8 cellular contexts compared by ENCODE assay signal in the genomic region with DNA sequence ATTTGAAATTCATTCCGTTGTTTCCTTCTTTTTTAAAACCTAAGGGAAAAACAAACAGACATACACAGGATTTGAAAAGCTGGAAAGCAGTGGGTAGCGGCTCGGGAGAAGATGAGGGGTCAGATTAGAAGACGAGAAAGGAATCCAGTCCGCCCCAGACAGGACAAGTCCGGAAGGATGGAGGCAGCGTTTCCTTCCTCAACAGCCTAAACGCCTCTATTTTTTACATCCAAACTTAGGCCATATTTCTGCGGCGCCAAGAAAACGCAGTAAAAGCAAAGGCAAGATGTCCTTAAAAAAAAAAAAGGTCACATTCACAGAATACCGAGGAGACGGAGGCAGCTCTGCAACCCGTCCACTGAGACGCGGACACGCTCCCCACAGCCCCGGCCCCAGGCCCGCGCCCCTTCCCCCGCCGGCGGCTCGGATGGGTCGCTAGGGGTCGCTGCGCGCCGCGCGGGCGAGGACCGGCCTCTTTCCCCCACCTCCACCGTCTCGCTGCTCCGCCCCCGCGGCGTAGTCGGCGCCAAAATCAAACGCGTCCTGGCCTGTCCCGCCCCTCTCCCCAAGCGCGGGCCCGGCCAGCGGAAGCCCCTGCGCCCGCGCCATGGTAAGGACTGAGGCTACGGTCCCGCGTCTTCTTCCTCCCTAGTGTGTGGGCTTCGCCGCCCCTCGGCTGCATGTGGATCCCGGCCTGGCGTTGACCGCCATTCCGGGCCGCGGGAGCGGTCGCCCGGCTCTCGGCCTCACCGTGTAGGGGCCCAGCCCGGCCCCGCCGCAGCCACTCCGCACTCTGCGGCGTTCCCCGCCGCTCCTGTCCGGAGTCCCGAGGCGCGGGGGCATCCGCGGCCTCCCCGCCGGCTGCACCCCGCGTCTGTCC. TPM values are rescaled to one million over a fixed set of nuclear protein-coding genes. Genes with fewer than 3 reads are reported as not detected.
A peak's percentile ranks its signal among the peaks of the same experiment; 100 is the strongest.
DNase-seq lines count a peak whose midpoint lies in the region; ATAC-seq, FAIRE-seq and TF ChIP-seq lines count a peak whose summit lies in the region.

A gene with protein sequence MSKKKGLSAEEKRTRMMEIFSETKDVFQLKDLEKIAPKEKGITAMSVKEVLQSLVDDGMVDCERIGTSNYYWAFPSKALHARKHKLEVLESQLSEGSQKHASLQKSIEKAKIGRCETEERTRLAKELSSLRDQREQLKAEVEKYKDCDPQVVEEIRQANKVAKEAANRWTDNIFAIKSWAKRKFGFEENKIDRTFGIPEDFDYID (plus strand): TSS at position 558 of the 880 bp plus-strand sequence. CDS start 50 bp downstream, at position 608.

- no peaks in the 10 kb centered on the region for H3K36me3 Mint-ChIP-seq in immature natural killer cell

- no peak for FAIRE-seq in bronchial epithelial cell (lab: Jason Lieb, UNC)

- peaks cover 5 to 6% (median 6%) of the 10 kb centered on the region in 3 donors for H3K27me3 Mint-ChIP-seq in immature natural killer cell (ENCODE audit: low read depth in 3 of 3)

- H3K9me3 ChIP-seq in spleen, result no peaks in the 10 kb centered on the region

- ATAC-seq in GM18907 (IDR thresholded peaks at IDR 0.05; ENCODE audit: unreplicated experiment) (peak; percentile 84), HG03139 (IDR thresholded peaks at IDR 0.05; ENCODE audit: unreplicated experiment) (peak; percentile 61)

- H3K9me3 Mint-ChIP-seq in immature natural killer cell, result no peaks in the 10 kb centered on the region

- TF ChIP-seq CTCF in AG09319 (IDR thresholded peaks at IDR 0.05; ENCODE audit: low read depth, low read length), result peak; percentile 50
- peak; percentile 89 for TF ChIP-seq CTCF in WI38 (IDR thresholded peaks at IDR 0.05; ENCODE audit: low read depth, low read length)
- peak; percentile 82 for TF ChIP-seq CTCF in bronchial epithelial cell (IDR thresholded peaks at IDR 0.05; ENCODE audit: insufficient read depth, low read length, severe bottlenecking)
- peak; percentile 59 to 98 (median 92) for TF ChIP-seq CTCF in spleen (IDR thresholded peaks at IDR 0.05 in 8 of 11, conservative IDR thresholded peaks at IDR 0.05 in 3 of 11)

- no peaks in the 10 kb centered on the region for H3K36me3 ChIP-seq in bronchial epithelial cell (ENCODE audit: control insufficient read depth, insufficient read depth, low read length)
- H3K36me3 ChIP-seq in spleen, result no peaks in the 10 kb centered on the region

- WGBS in spleen, 5 donors, result 1 to 2% (median 1%) methylated on average over 53 to 86 of the region's 86 CpGs

- H3K4me3 ChIP-seq in WI38 (ENCODE audit: low read depth, low read length) (peak within 1 kb of the TSS; percentile 87), bronchial epithelial cell (ENCODE audit: low read depth, low read length) (peak within 1 kb of the TSS; percentile 85), spleen (peak within 1 kb of the TSS; percentile 75 to 99 (median 96))

- peaks cover 7 to 47% (median 28%) of the 10 kb centered on the region in 6 donors for H3K4me1 ChIP-seq in spleen

- peak within 1 kb of the TSS in 3 of 6 donors; percentile 36 to 69 (median 46) for H3K27ac Mint-ChIP-seq in immature natural killer cell

- H3K27me3 ChIP-seq in bronchial epithelial cell (ENCODE audit: control insufficient read depth, insufficient read depth, low read length) (no peaks in the 10 kb centered on the region), spleen (replicated peaks in 1 of 7) (no peaks in the 10 kb centered on the region)

- peak within 1 kb of the TSS; percentile 86 to 95 (median 93) for H3K4me3 Mint-ChIP-seq in immature natural killer cell

- DNase-seq in AG09319 (ENCODE audit: extremely low read depth, low read depth) (no peak), NCI-H2227 (lab: John Stamatoyannopoulos, UW; ENCODE audit: unreplicated experiment) (peak; percentile 92), bronchial epithelial cell (ENCODE audit: low read depth) (peak; percentile 53), immature natural killer cell (peak; percentile 85 to 88 (median 86)), spleen (peak; percentile 96)

- no peak for TF ChIP-seq POLR2A in spleen (IDR thresholded peaks at IDR 0.05)

- intact Hi-C loops in spleen (cut with DNase I; ENCODE audit: low total_unique reads), result loop anchor here (2.0 to 10.0 kb wide), 2 partner anchors 232 to 400 kb away; no protein-coding TSS in a partner anchor

- peak within 1 kb of the TSS in 5 of 8 donors; percentile 13 to 49 (median 31) for H3K27ac ChIP-seq in spleen

- H3K4me1 Mint-ChIP-seq in immature natural killer cell, result peaks cover 6 to 11% of the 10 kb centered on the region in 2 donors

RNA-seq across cellular contexts. Expression of the gene that starts here (rescaled TPM):
- total RNA-seq in bronchial epithelial cell, result 1.0 and 1.3 TPM in 2 replicates
- polyA plus RNA-seq in immature natural killer cell, result under 1 TPM in 2 of 3 donors, not detected in 1; 0.67 to 0.82 TPM
- total RNA-seq in spleen, result 1 to 10 TPM in 5 of 7 donors, under 1 TPM in 2; 0.76 to 4.9 (median 1.8) TPM
- 10 to 100 TPM in 1 of 3 donors, 1 to 10 TPM in 2; 1.2 to 10.9 (median 3.2) TPM for polyA plus RNA-seq in spleen

Comparison
In these comparisons a context has a peak if more than half of its experiments do, and no peak if none do; other contexts are left out.
1. Peak in DNase-seq in immature natural killer cell; RNA of the gene not detected or under 1 TPM.